In the genomic region with DNA sequence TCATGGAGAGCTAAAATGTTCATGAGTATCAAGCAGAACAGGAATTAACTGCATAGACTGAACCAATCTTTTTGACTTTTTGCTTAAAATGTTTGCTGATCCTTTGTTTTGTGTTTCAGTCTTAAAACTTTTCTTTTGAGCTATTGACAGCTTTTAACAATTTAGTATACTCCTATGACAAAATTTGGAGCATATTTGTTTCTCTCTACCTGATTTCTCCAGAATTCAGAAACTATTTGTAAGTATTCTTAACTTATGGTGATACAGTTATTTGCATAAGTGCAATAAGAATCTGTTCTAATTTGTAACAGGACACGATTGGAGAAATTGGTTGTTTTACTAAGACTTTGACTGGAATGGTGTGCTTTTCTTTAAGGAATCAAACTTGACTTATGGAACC, we compare ENCODE assay signal across 16 cellular contexts. TPM values are rescaled to one million over a fixed set of nuclear protein-coding genes. Genes with fewer than 3 reads are reported as not detected.
"Had no signal": no experiment of that assay in that cellular context is flagged by ENCODE, and none has a peak within 500 bp of the region (broad histone marks: within the 10 kb centered on the region; RNA-seq: fewer than 3 reads in every experiment).

No MANE protein-coding gene starts in this region.

RNA-seq across cellular contexts. Expression of gene APOL6, which starts 18.5 kb away (rescaled TPM):
- total RNA-seq: neural crest cell had no signal

RNA-seq across cellular contexts. Expression of gene MB, which starts 49.6 kb away (rescaled TPM):
- total RNA-seq: natural killer cell treated with Interleukin-12 subunit alpha and Interleukin-12 subunit beta and Interleukin-15 and Interleukin-18, amount 100 ng/mL, for 72 hours; neural crest cell; osteocyte; pulmonary artery endothelial cell; sciatic nerve; smooth muscle cell had no signal
- polyA plus RNA-seq: naive thymus-derived CD4-positive, alpha-beta T cell had no signal

RNA-seq across cellular contexts. Expression of gene APOL5, which starts 51.0 kb away (rescaled TPM):
- total RNA-seq: naive thymus-derived CD4-positive, alpha-beta T cell; natural killer cell treated with Interleukin-12 subunit alpha and Interleukin-12 subunit beta and Interleukin-15 and Interleukin-18, amount 100 ng/mL, for 72 hours; neural crest cell; omental fat pad; osteocyte; pancreas; posterior vena cava; prostate gland; pulmonary artery endothelial cell; sciatic nerve; smooth muscle cell; spleen; transverse colon; upper lobe of right lung; uterus had no signal
- polyA plus RNA-seq: naive thymus-derived CD4-positive, alpha-beta T cell; smooth muscle cell; spleen; urinary bladder had no signal
